12 cellular contexts compared by ENCODE assay signal in the genomic region with DNA sequence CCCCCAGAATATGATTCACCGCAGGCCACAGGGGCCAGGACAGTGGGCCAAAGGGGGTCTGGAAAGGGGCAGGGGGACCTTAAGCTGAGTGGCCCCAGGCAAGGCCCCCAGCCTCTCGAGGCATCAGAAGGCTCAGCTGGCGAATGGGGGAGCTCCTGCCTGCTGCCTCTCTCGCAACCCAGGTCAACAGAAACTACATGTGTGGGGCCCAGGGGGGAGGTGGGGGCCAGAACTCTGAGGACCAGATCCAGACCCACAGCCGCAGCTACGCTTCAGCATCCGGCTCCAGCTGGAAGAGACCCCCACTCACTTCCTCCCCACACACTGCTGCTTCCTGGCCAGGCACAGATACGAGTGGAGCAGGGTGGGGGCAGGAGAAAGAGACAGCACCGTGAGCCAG. TPM values are rescaled to one million over a fixed set of nuclear protein-coding genes. Genes with fewer than 3 reads are reported as not detected.
DNase-seq lines count a peak whose midpoint lies in the region; ATAC-seq and TF ChIP-seq lines count a peak whose summit lies in the region.
"Had no signal": no experiment of that assay in that cellular context is flagged by ENCODE, and none has a peak within 500 bp of the region (broad histone marks: within the 10 kb centered on the region; RNA-seq: fewer than 3 reads in every experiment).

No MANE protein-coding gene starts in this region.

- H3K79me2 ChIP-seq in PC-3 (ENCODE audit: low read length), result peaks cover 44% of the 10 kb centered on the region
- H3K79me2 ChIP-seq in mammary epithelial cell (ENCODE audit: insufficient read depth, low read length), result peaks cover 73% of the 10 kb centered on the region

- BruUV-seq in PC-3 (replicated peaks; lab: Mats Ljungman, UMichigan) (no TSS peak), mammary epithelial cell (replicated peaks; lab: Mats Ljungman, UMichigan) (no TSS peak)

- no peak overlapping the region for H3K4me3 Mint-ChIP-seq in activated T-helper 17 cell treated with anti-CD3 and anti-CD28 coated beads, Interleukin-2, amount 50 U/mL, for 72 hours

- no peaks in the 10 kb centered on the region for H3K9me3 Mint-ChIP-seq in activated T-helper 17 cell treated with anti-CD3 and anti-CD28 coated beads, Interleukin-2, amount 50 U/mL, for 72 hours

- dilution Hi-C loops in mammary epithelial cell (cut with HindIII; ENCODE audit: low sequenced_read_pairs), result loop anchor here (5.0 kb wide), 1 partner anchor 81 kb away; no protein-coding TSS in a partner anchor

- H3K23ac ChIP-seq in mesenchymal stem cell (ENCODE audit: low read length in 2 of 2), result peak overlapping the region in 1 of 2 experiments; percentile 43

- H2BK5ac ChIP-seq in mesenchymal stem cell (ENCODE audit: low read depth, low read length, poor library complexity, severe bottlenecking), result peak overlapping the region; percentile 36

- H3K27ac Mint-ChIP-seq in activated T-helper 17 cell treated with anti-CD3 and anti-CD28 coated beads, Interleukin-2, amount 50 U/mL, for 72 hours, result no peak overlapping the region

- H3F3A ChIP-seq in PC-3 (ENCODE audit: low read length, unreplicated experiment), result peaks cover 7% of the 10 kb centered on the region

- H3K4ac ChIP-seq in mesenchymal stem cell (ENCODE audit: low read depth in 1 of 2, low read length in 2 of 2), result peak overlapping the region in 1 of 2 experiments; percentile 46

- H3K14ac ChIP-seq in mesenchymal stem cell (ENCODE audit: low read length in 2 of 2), result peak overlapping the region in 1 of 2 experiments; percentile 74

- peaks cover 20% of the 10 kb centered on the region; the same call in 1 of the 2 replicates for H4K20me1 ChIP-seq in PC-3 (ENCODE audit: low read length)
- no peaks in the 10 kb centered on the region for H4K20me1 ChIP-seq in mammary epithelial cell (ENCODE audit: insufficient read depth, low read length)

- peak overlapping the region; percentile 31 to 38 for H2BK12ac ChIP-seq in mesenchymal stem cell (ENCODE audit: low read length in 2 of 2)

- TF ChIP-seq CTCF in PC-3 (conservative IDR thresholded peaks at IDR 0.05; ENCODE audit: low read depth, low read length) (no peak), mammary epithelial cell (conservative IDR thresholded peaks at IDR 0.05 in 1 of 2, IDR thresholded peaks at IDR 0.05 in 1 of 2; ENCODE audit: extremely low read depth in 1 of 2, insufficient read depth in 1 of 2, low read depth in 1 of 2, low read length in 2 of 2) (no peak), thoracic aorta (IDR thresholded peaks at IDR 0.05) (no peak)

- 0 out of 2 replicates have a peak overlapping the region, but pooled peaks have one; percentile 12 for H3K4me2 ChIP-seq in PC-3 (ENCODE audit: low read length)
- no peak overlapping the region for H3K4me2 ChIP-seq in mammary epithelial cell (ENCODE audit: insufficient read depth, low read depth, low read length)
- no peak overlapping the region for H3K4me2 ChIP-seq in mesenchymal stem cell (ENCODE audit: low read length, poor library complexity, severe bottlenecking)

- H4K91ac ChIP-seq in mesenchymal stem cell (ENCODE audit: low read length), result peak overlapping the region; percentile 87

- peaks cover 14% of the 10 kb centered on the region for H3K4me1 Mint-ChIP-seq in activated T-helper 17 cell treated with anti-CD3 and anti-CD28 coated beads, Interleukin-2, amount 50 U/mL, for 72 hours

- peak overlapping the region; percentile 55 to 80 for H3K18ac ChIP-seq in mesenchymal stem cell (ENCODE audit: low read depth in 1 of 2, low read length in 2 of 2)

- H2AFZ ChIP-seq in PC-3 (ENCODE audit: low read length) (no peak overlapping the region), mammary epithelial cell (ENCODE audit: low read depth, low read length) (no peak overlapping the region), mesenchymal stem cell (ENCODE audit: low read depth, low read length) (no peak overlapping the region)

- peak overlapping the region; percentile 72 for H2AK5ac ChIP-seq in mesenchymal stem cell (ENCODE audit: low read length, severe bottlenecking)

- H3K4me1 ChIP-seq in PC-3 (ENCODE audit: insufficient read depth, low read length), result peaks cover 58% of the 10 kb centered on the region
- H3K4me1 ChIP-seq in mammary epithelial cell (ENCODE audit: insufficient read depth, low read length), result peaks cover 89% of the 10 kb centered on the region
- H3K4me1 ChIP-seq in mesenchymal stem cell (ENCODE audit: control insufficient read depth, insufficient read depth, low read depth, low read length), result peaks cover 66% of the 10 kb centered on the region
- H3K4me1 ChIP-seq in thoracic aorta (ENCODE audit: control insufficient read depth in 1 of 2, low read depth in 2 of 2), result peaks cover 45 to 99% of the 10 kb centered on the region in 2 donors
- H3K4me1 ChIP-seq: Caco-2 had no signal

- no peak for DNase-seq in PC-3
- DNase-seq in mammary epithelial cell, result no peak
- no peak for DNase-seq in mesenchymal stem cell
- DNase-seq in thoracic aorta (ENCODE audit: low spot score), result no peak
- DNase-seq in NCI-H446 treated with DMSO at 0.1 percent for 48 hours (lab: John Stamatoyannopoulos, UW), result no peak
- DNase-seq in activated CD4-positive, alpha-beta T cell treated with anti-CD3 and anti-CD28 coated beads for 48 hours, result no peak
- DNase-seq: Caco-2; NCI-H1417 treated with DMSO at 0.1 percent for 48 hours; occipital lobe; stimulated activated CD4-positive, alpha-beta T cell treated with anti-CD3 and anti-CD28 coated beads, Interleukin-1b, Interleukin-23, amount 100 ng/mL, for 48 hours had no signal

- no peaks in the 10 kb centered on the region for H3K27me3 Mint-ChIP-seq in activated T-helper 17 cell treated with anti-CD3 and anti-CD28 coated beads, Interleukin-2, amount 50 U/mL, for 72 hours

- peaks cover 5% of the 10 kb centered on the region for H3K79me1 ChIP-seq in mesenchymal stem cell (replicated peaks; ENCODE audit: low read length, poor library complexity, severe bottlenecking)

- POLR2A ChIA-PET in PC-3 (lab: Charles Lee; ENCODE audit: unreplicated experiment), result no interaction called here

- H3K9ac ChIP-seq in PC-3 (ENCODE audit: low read length) (no peak overlapping the region), mammary epithelial cell (ENCODE audit: insufficient read depth, low read length) (no peak overlapping the region), mesenchymal stem cell (ENCODE audit: low read length) (no peak overlapping the region)

- 56% methylated on average over 5 of the region's 9 CpGs for WGBS in mammary epithelial cell (ENCODE audit: low coverage, missing lambda C conversion rate)
- WGBS in mesenchymal stem cell, result 32% methylated on average over 5 of the region's 9 CpGs

- H3K27ac ChIP-seq in PC-3 (ENCODE audit: low read length) (no peak overlapping the region), mammary epithelial cell (ENCODE audit: insufficient read depth, low read depth, low read length) (peak overlapping the region; percentile 90), mesenchymal stem cell (ENCODE audit: low read length, poor library complexity, severe bottlenecking) (no peak overlapping the region), thoracic aorta (peak overlapping the region; percentile 97)

- H2BK120ac ChIP-seq in mesenchymal stem cell (ENCODE audit: low read depth, low read length), result peak overlapping the region; percentile 27

- H3K36me3 Mint-ChIP-seq in activated T-helper 17 cell treated with anti-CD3 and anti-CD28 coated beads, Interleukin-2, amount 50 U/mL, for 72 hours (ENCODE audit: low read depth), result peaks cover 5% of the 10 kb centered on the region

- H4K8ac ChIP-seq in mesenchymal stem cell (ENCODE audit: low read length), result peak overlapping the region; percentile 82

- no peaks in the 10 kb centered on the region for H3K9me2 ChIP-seq in PC-3 (replicated peaks; ENCODE audit: low read length)

- CTCF ChIA-PET in PC-3 (lab: Charles Lee) (no interaction called here), mammary epithelial cell (lab: Charles Lee; ENCODE audit: low non-redundant PET) (no interaction called here)

- H3K36me3 ChIP-seq in PC-3 (ENCODE audit: low read depth, low read length), result no peaks in the 10 kb centered on the region
- H3K36me3 ChIP-seq in mammary epithelial cell (ENCODE audit: insufficient read depth, low read length), result no peaks in the 10 kb centered on the region
- peaks cover 0 to 23% of the 10 kb centered on the region in 2 experiments for H3K36me3 ChIP-seq in mesenchymal stem cell (ENCODE audit: control insufficient read depth in 1 of 2, insufficient read depth in 2 of 2, low read depth in 1 of 2, low read length in 2 of 2)
- no peaks in the 10 kb centered on the region for H3K36me3 ChIP-seq in thoracic aorta

- intact Hi-C loops in PC-3 (cut with micrococcal nuclease), result no loop called here
- intact Hi-C loops in mammary epithelial cell (cut with micrococcal nuclease), result no loop called here

- H3K9me3 ChIP-seq in PC-3 (ENCODE audit: low read length) (no peaks in the 10 kb centered on the region), mammary epithelial cell (replicated peaks; ENCODE audit: insufficient read depth, low read length) (no peaks in the 10 kb centered on the region), mesenchymal stem cell (ENCODE audit: control insufficient read depth, low read length) (no peaks in the 10 kb centered on the region), thoracic aorta (no peaks in the 10 kb centered on the region)
- H3K9me3 ChIP-seq: Caco-2 had no signal

- ATAC-seq in PC-3 (no peak), thoracic aorta (ENCODE audit: insufficient number of reproducible peaks, low FRiP score, low read depth) (no peak), GM18867 (IDR thresholded peaks at IDR 0.05; ENCODE audit: unreplicated experiment) (no peak)
- no peak for ATAC-seq in activated T-helper 17 cell treated with anti-CD3 and anti-CD28 coated beads, Interleukin-2, amount 50 U/mL, for 72 hours (replicated peaks)

- in situ Hi-C loops in mammary epithelial cell (cut with MboI; ENCODE audit: low sequenced_read_pairs in 2 of 2), result no loop called here

- no peaks in the 10 kb centered on the region for H3K27me3 ChIP-seq in PC-3 (ENCODE audit: low read length)
- H3K27me3 ChIP-seq in mammary epithelial cell (ENCODE audit: insufficient read depth, low read length), result no peaks in the 10 kb centered on the region
- no peaks in the 10 kb centered on the region for H3K27me3 ChIP-seq in mesenchymal stem cell (ENCODE audit: control insufficient read depth in 1 of 2, insufficient read depth in 1 of 2, low read length in 2 of 2)
- H3K27me3 ChIP-seq in thoracic aorta (replicated peaks; ENCODE audit: insufficient read depth), result no peaks in the 10 kb centered on the region

- H3K4me3 ChIP-seq in PC-3 (ENCODE audit: low read length) (no peak overlapping the region), mammary epithelial cell (replicated peaks in 1 of 3; ENCODE audit: insufficient read depth in 1 of 3, low read depth in 2 of 3, low read length in 3 of 3) (no peak overlapping the region), mesenchymal stem cell (ENCODE audit: insufficient read depth in 1 of 2, low read depth in 1 of 2, low read length in 2 of 2) (no peak overlapping the region), thoracic aorta (no peak overlapping the region)

- H2BK15ac ChIP-seq in mesenchymal stem cell (ENCODE audit: low read depth, poor library complexity, severe bottlenecking), result peak overlapping the region; percentile 50

RNA-seq across cellular contexts. Expression of a gene that starts 46.5 kb away (rescaled TPM):
- total RNA-seq in PC-3 (2014; rRNA removed) (117 and 218 TPM in 2 replicates), mammary epithelial cell (100 to 1,000 TPM in 1 of 2 donors, 10 to 100 TPM in 1; 70.5 to 158 TPM), thoracic aorta (100 to 1,000 TPM; 228 to 229 TPM)
- 18.9 TPM for polyA plus RNA-seq in mammary epithelial cell
- 117 TPM for polyA minus RNA-seq in mammary epithelial cell
- polyA plus RNA-seq in mesenchymal stem cell (2013, experiment 1 of 2), result 120 TPM
- 113 TPM for polyA plus RNA-seq in mesenchymal stem cell (2013, experiment 2 of 2)
- 10 to 100 TPM; 72.8 to 87.8 TPM for total RNA-seq in activated T-helper 17 cell treated with anti-CD3 and anti-CD28 coated beads, Interleukin-2, amount 50 U/mL, for 72 hours

Comparison
In these comparisons a context has a peak if more than half of its experiments do, and no peak if none do; other contexts are left out.
1. H3K27ac ChIP-seq: peak in mammary epithelial cell (single experiment) and thoracic aorta (2 of 2); none in PC-3 (single experiment) and mesenchymal stem cell (single experiment).